ENCODE assay signal across 12 cellular contexts in genomic region chrX:12890467-12890866, GRCh38. TPM values are rescaled to one million over a fixed set of nuclear protein-coding genes. Genes with fewer than 3 reads are reported as not detected.
A peak's percentile ranks its signal among the peaks of the same experiment; 100 is the strongest.
DNase-seq lines count a peak whose midpoint lies in the region; ATAC-seq and TF ChIP-seq lines count a peak whose summit lies in the region.
"Had no signal": no experiment of that assay in that cellular context is flagged by ENCODE, and none has a peak within 500 bp of the region (broad histone marks: within the 10 kb centered on the region; RNA-seq: fewer than 3 reads in every experiment).

No MANE protein-coding gene starts in this region.

- DNase-seq in colonic mucosa, result no peak
- DNase-seq in GM19238 (ENCODE audit: insufficient read length, low spot score), result no peak
- DNase-seq in tibial artery, result no peak
- no peak for DNase-seq in NCI-H2107 (lab: John Stamatoyannopoulos, UW)
- DNase-seq: activated effector memory CD4-positive, alpha-beta T cell treated with Interleukin-2 at 50 U/mL for 16 hours; NCI-H2227 treated with DMSO at 0.1 percent for 48 hours; posterior cingulate gyrus had no signal

- H3K4me1 ChIP-seq in colonic mucosa (no peaks in the 10 kb centered on the region), tibial artery (no peaks in the 10 kb centered on the region)
- H3K4me1 ChIP-seq: gastroesophageal sphincter had no signal

- TF ChIP-seq CTCF in colonic mucosa (IDR thresholded peaks at IDR 0.05), result no peak
- TF ChIP-seq CTCF in tibial artery (IDR thresholded peaks at IDR 0.05), result no peak

- intact Hi-C loops in colonic mucosa (cut with DNase I) (loop anchor here (5.0 kb wide), 1 partner anchor 78 kb away; no protein-coding TSS in a partner anchor), tibial artery (cut with DNase I; ENCODE audit: low total_unique reads) (no loop called here)

- no peaks in the 10 kb centered on the region for H3K9me3 ChIP-seq in colonic mucosa
- no peaks in the 10 kb centered on the region for H3K9me3 ChIP-seq in tibial artery
- H3K9me3 ChIP-seq: gastroesophageal sphincter had no signal

- H3K9ac ChIP-seq in colonic mucosa (ENCODE audit: low read depth in 2 of 2, low read length in 2 of 2), result no peak overlapping the region

- H3K4me3 ChIP-seq in colonic mucosa (no peak overlapping the region), tibial artery (no peak overlapping the region)
- H3K4me3 ChIP-seq: gastroesophageal sphincter had no signal

- H3K27ac ChIP-seq in colonic mucosa (peak overlapping the region; percentile 7), tibial artery (no peak overlapping the region)
- H3K27ac ChIP-seq: gastroesophageal sphincter had no signal

- H3K36me3 ChIP-seq in colonic mucosa (no peaks in the 10 kb centered on the region), tibial artery (no peaks in the 10 kb centered on the region)
- H3K36me3 ChIP-seq: gastroesophageal sphincter had no signal

- H3K27me3 ChIP-seq in colonic mucosa, result no peaks in the 10 kb centered on the region
- H3K27me3 ChIP-seq in tibial artery, result no peaks in the 10 kb centered on the region
- H3K27me3 ChIP-seq: gastroesophageal sphincter had no signal

- ATAC-seq in GM18502 (IDR thresholded peaks at IDR 0.05; ENCODE audit: poor library complexity, unreplicated experiment) (peak; percentile 66), GM21528 (IDR thresholded peaks at IDR 0.05; ENCODE audit: low FRiP score, unreplicated experiment) (peak; percentile 56), HG03558 (IDR thresholded peaks at IDR 0.05; ENCODE audit: extremely low read depth, unreplicated experiment) (peak; percentile 50), GM19023 (IDR thresholded peaks at IDR 0.05; ENCODE audit: unreplicated experiment) (no peak)
- ATAC-seq: gastroesophageal sphincter had no signal

RNA-seq across cellular contexts. Expression of gene TLR8, which starts 16.0 kb away (rescaled TPM):
- total RNA-seq in colonic mucosa, result 1 to 10 TPM in 1 of 2 donors, under 1 TPM in 1; 0.35 to 1.6 TPM

RNA-seq across cellular contexts. Expression of gene TLR7, which starts 23.6 kb away (rescaled TPM):
- 1 to 10 TPM in 1 of 2 donors, under 1 TPM in 1; 0.27 to 1.3 TPM for total RNA-seq in colonic mucosa
